In genomic region chr10:22742678-22743077, GRCh38 we compare ENCODE assay signal across 10 cellular contexts. TPM values are rescaled to one million over a fixed set of nuclear protein-coding genes. Genes with fewer than 3 reads are reported as not detected.
DNase-seq lines count a peak whose midpoint lies in the region; ATAC-seq and TF ChIP-seq lines count a peak whose summit lies in the region.
"Had no signal": no experiment of that assay in that cellular context is flagged by ENCODE, and none has a peak within 500 bp of the region (broad histone marks: within the 10 kb centered on the region; RNA-seq: fewer than 3 reads in every experiment).

No MANE protein-coding gene starts in this region.

- no peak overlapping the region for H3K4me3 ChIP-seq in left lung
- no peak overlapping the region for H3K4me3 ChIP-seq in WERI-Rb-1 (ENCODE audit: low read depth, low read length)
- H3K4me3 ChIP-seq: gastroesophageal sphincter had no signal

- TF ChIP-seq CTCF in left lung (IDR thresholded peaks at IDR 0.05): no peak
- TF ChIP-seq CTCF in WERI-Rb-1 (IDR thresholded peaks at IDR 0.05; ENCODE audit: low read depth, low read length): no peak

- H3K4me1 ChIP-seq in left lung: peaks cover 0 to 7% of the 10 kb centered on the region in 2 donors
- H3K4me1 ChIP-seq: gastroesophageal sphincter had no signal

- intact Hi-C loops in left lung (cut with DNase I): no loop called here

- H3K27ac ChIP-seq in left lung: peak overlapping the region in 1 of 2 donors; percentile 28
- no peak overlapping the region for H3K27ac ChIP-seq in WERI-Rb-1
- H3K27ac ChIP-seq: gastroesophageal sphincter had no signal

- no peaks in the 10 kb centered on the region for H3K27me3 ChIP-seq in left lung
- no peaks in the 10 kb centered on the region for H3K27me3 ChIP-seq in WERI-Rb-1 (ENCODE audit: insufficient read depth, low read depth, severe bottlenecking)
- H3K27me3 ChIP-seq: gastroesophageal sphincter had no signal

- H3K9me3 ChIP-seq in left lung: no peaks in the 10 kb centered on the region
- no peaks in the 10 kb centered on the region for H3K9me3 ChIP-seq in WERI-Rb-1 (ENCODE audit: severe bottlenecking)
- H3K9me3 ChIP-seq: gastroesophageal sphincter had no signal

- no peak for DNase-seq in left lung
- DNase-seq in COLO829 (ENCODE audit: low spot score): no peak
- DNase-seq in T-helper 9 cell: no peak
- DNase-seq in T-helper 2 cell: no peak
- no peak for DNase-seq in WERI-Rb-1
- DNase-seq: NCI-H1092 treated with DMSO at 0.1 percent for 48 hours had no signal

- ATAC-seq in GM18861 (IDR thresholded peaks at IDR 0.05; ENCODE audit: unreplicated experiment) (peak; percentile 99), GM21737 (IDR thresholded peaks at IDR 0.05; ENCODE audit: unreplicated experiment) (peak; percentile 89), HG03521 (IDR thresholded peaks at IDR 0.05; ENCODE audit: unreplicated experiment) (peak; percentile 99), left lung (peak; percentile 65)
- ATAC-seq: gastroesophageal sphincter had no signal

- H3K36me3 ChIP-seq in left lung (no peaks in the 10 kb centered on the region), WERI-Rb-1 (no peaks in the 10 kb centered on the region)
- H3K36me3 ChIP-seq: gastroesophageal sphincter had no signal

RNA-seq across cellular contexts. Expression of gene PIP4K2A, which starts 28.3 kb away (rescaled TPM):
- total RNA-seq in left lung: 10 to 100 TPM; 41.0 to 53.8 TPM
